ENCODE assay signal across 16 cellular contexts in genomic region chr2:188623995-188624643, GRCh38.
DNase-seq lines count a peak whose midpoint lies in the region; ATAC-seq and TF ChIP-seq lines count a peak whose summit lies in the region.
"Had no signal": no experiment of that assay in that cellular context is flagged by ENCODE, and none has a peak within 500 bp of the region (broad histone marks: within the 10 kb centered on the region; RNA-seq: fewer than 3 reads in every experiment).

No MANE protein-coding gene starts in this region.

- peaks cover 9% of the 10 kb centered on the region for H3K4me1 ChIP-seq in endodermal cell (ENCODE audit: control insufficient read depth, insufficient read depth, low read length)
- H3K4me1 ChIP-seq: upper lobe of right lung had no signal

- no peak overlapping the region for H3K4me3 Mint-ChIP-seq in endothelial cell (ENCODE audit: unreplicated experiment)
- no peak overlapping the region for H3K4me3 Mint-ChIP-seq in endodermal cell
- H3K4me3 Mint-ChIP-seq: dendritic cell treated with granulocyte-macrophage colony-stimulating factor and Interleukin-4, amounts not matched to agents 40 ng/mL and 50 ng/mL, for 4 days had no signal

- peaks cover under 1% of the 10 kb centered on the region for H3K27me3 Mint-ChIP-seq in endothelial cell (ENCODE audit: unreplicated experiment)
- peaks cover 42% of the 10 kb centered on the region for H3K27me3 Mint-ChIP-seq in endodermal cell (ENCODE audit: insufficient read depth)
- H3K27me3 Mint-ChIP-seq: dendritic cell treated with granulocyte-macrophage colony-stimulating factor and Interleukin-4, amounts not matched to agents 40 ng/mL and 50 ng/mL, for 4 days had no signal

- H3K36me3 ChIP-seq in endodermal cell (ENCODE audit: control insufficient read depth, insufficient read depth, low read length): no peaks in the 10 kb centered on the region
- H3K36me3 ChIP-seq: HAP-1, sigmoid colon, upper lobe of right lung had no signal

- TF ChIP-seq CTCF in cardiac fibroblast (IDR thresholded peaks at IDR 0.05; ENCODE audit: low read depth, low read length): no peak
- no peak for TF ChIP-seq CTCF in endothelial cell (IDR thresholded peaks at IDR 0.05; ENCODE audit: unreplicated experiment)
- no peak for TF ChIP-seq CTCF in endodermal cell (conservative IDR thresholded peaks at IDR 0.05)

- H3K4me3 ChIP-seq in cardiac fibroblast (replicated peaks in 1 of 2; ENCODE audit: low read depth in 2 of 2, low read length in 2 of 2): no peak overlapping the region
- H3K4me3 ChIP-seq in endodermal cell (ENCODE audit: low read length): no peak overlapping the region
- H3K4me3 ChIP-seq: HAP-1, mucosa of descending colon, sigmoid colon, upper lobe of right lung had no signal

- no peak overlapping the region for H3K9ac ChIP-seq in endodermal cell (ENCODE audit: extremely low read depth, low read length, poor library complexity, severe bottlenecking)

- no peak overlapping the region for H3K27ac ChIP-seq in endodermal cell (ENCODE audit: low read depth, low read length)
- H3K27ac ChIP-seq: upper lobe of right lung had no signal

- no peak overlapping the region for H3K27ac Mint-ChIP-seq in endothelial cell (ENCODE audit: unreplicated experiment)
- H3K27ac Mint-ChIP-seq in endodermal cell: no peak overlapping the region
- H3K27ac Mint-ChIP-seq: dendritic cell treated with granulocyte-macrophage colony-stimulating factor and Interleukin-4, amounts not matched to agents 40 ng/mL and 50 ng/mL, for 4 days had no signal

- H3K27me3 ChIP-seq in endodermal cell (ENCODE audit: control insufficient read depth, insufficient read depth, low read length, poor library complexity, severe bottlenecking): peaks cover 8% of the 10 kb centered on the region
- H3K27me3 ChIP-seq: sigmoid colon, upper lobe of right lung had no signal

- DNase-seq in DMS 273 (lab: John Stamatoyannopoulos, UW; ENCODE audit: unreplicated experiment): peak; percentile 30
- DNase-seq in M059J (ENCODE audit: low read depth): peak; percentile 82
- DNase-seq in cardiac fibroblast (ENCODE audit: low read depth in 2 of 2): peak; percentile 42 to 75
- peak; percentile 78 for DNase-seq in myocyte (ENCODE audit: low read depth)
- no peak for DNase-seq in HUDEP-2 (lab: John Stamatoyannopoulos, UW; ENCODE audit: unreplicated experiment in 76 of 76)
- no peak for DNase-seq in endothelial cell (ENCODE audit: low spot score)
- DNase-seq in endodermal cell: no peak
- DNase-seq: activated CD4-positive, alpha-beta T cell treated with anti-CD3 and anti-CD28 coated beads, Interleukin-2, amount 50 U/mL, for 1 hour; C1 segment of cervical spinal cord; mucosa of descending colon; NCI-H526 treated with DMSO at 0.1 percent for 48 hours; sigmoid colon; upper lobe of right lung had no signal

- peaks cover 6% of the 10 kb centered on the region for H3K9me3 ChIP-seq in endodermal cell (ENCODE audit: control insufficient read depth, low read length)
- H3K9me3 ChIP-seq: HAP-1, mucosa of descending colon, sigmoid colon, upper lobe of right lung had no signal

- H3K4me1 Mint-ChIP-seq in endothelial cell (ENCODE audit: unreplicated experiment) (no peaks in the 10 kb centered on the region), endodermal cell (peaks cover 36% of the 10 kb centered on the region)

- H3K36me3 Mint-ChIP-seq in endothelial cell (ENCODE audit: low read depth, unreplicated experiment) (no peaks in the 10 kb centered on the region), endodermal cell (ENCODE audit: low read depth) (no peaks in the 10 kb centered on the region)

- no peak for ATAC-seq in GM21529 (IDR thresholded peaks at IDR 0.05; ENCODE audit: unreplicated experiment)
- ATAC-seq: mucosa of descending colon, upper lobe of right lung had no signal

- H3K9me3 Mint-ChIP-seq in endothelial cell (ENCODE audit: unreplicated experiment): no peaks in the 10 kb centered on the region
- H3K9me3 Mint-ChIP-seq in endodermal cell: peaks cover 5% of the 10 kb centered on the region

- WGBS in endodermal cell (ENCODE audit: insufficient coverage in 1 of 2, insufficient read length in 1 of 2), 2 experiments: 68 to 75% methylated on average over 1 to 3 of the region's 4 CpGs

Comparison
In these comparisons a context has a peak if more than half of its experiments do, and no peak if none do; other contexts are left out.
1. DNase-seq: peak in DMS 273 (single experiment), M059J (single experiment), cardiac fibroblast (2 of 2) and myocyte (single experiment); none in HUDEP-2 (0 of 76), endothelial cell (single experiment) and endodermal cell (single experiment).